In genomic region chr14:24369907-24370687, GRCh38 we compare ENCODE assay signal across 25 cellular contexts. TPM values are rescaled to one million over a fixed set of nuclear protein-coding genes. Genes with fewer than 3 reads are reported as not detected.
DNase-seq lines count a peak whose midpoint lies in the region; ATAC-seq, FAIRE-seq and TF ChIP-seq lines count a peak whose summit lies in the region.
"Had no signal": no experiment of that assay in that cellular context is flagged by ENCODE, and none has a peak within 500 bp of the region (broad histone marks: within the 10 kb centered on the region; RNA-seq: fewer than 3 reads in every experiment).

No MANE protein-coding gene starts in this region.

- H3K9ac ChIP-seq in BLaER1 treated with 17β-estradiol and CSF1 and Interleukin-3, amounts not matched to agents 10 nM and 100 nM = peak overlapping the region in 1 of 11 experiments; percentile 35; a peak in 3 of 22 replicates
- H3K9ac ChIP-seq in kidney (ENCODE audit: low read length in 2 of 2) = no peak overlapping the region

- ATAC-seq in HG03432 (IDR thresholded peaks at IDR 0.05; ENCODE audit: unreplicated experiment) = no peak
- ATAC-seq: left lobe of liver, WTC11 had no signal

- intact Hi-C loops in ascending aorta (cut with DNase I) (loop anchor here (1.0 to 10.0 kb wide), 5 partner anchors 29 to 1498 kb away; partner anchors contain the start of genes AP1G2, DCAF11, LRP10 and NRL), kidney (cut with DNase I) (loop anchor here (10.0 kb wide), 1 partner anchor 55 kb away; the partner anchor contains the start of genes CBLN3 and KHNYN), stomach (cut with DNase I; ENCODE audit: low total_unique reads) (loop anchor here (5.0 kb wide), 1 partner anchor 47 kb away; no protein-coding TSS in a partner anchor)

- FAIRE-seq in kidney (lab: Jason Lieb, UNC) = no peak

- peaks cover 0 to 4% (median 0%) of the 10 kb centered on the region in 11 experiments; a peak in 1 of 22 replicates for H4K20me1 ChIP-seq in BLaER1 treated with 17β-estradiol and CSF1 and Interleukin-3, amounts not matched to agents 10 nM and 100 nM

- H3K27me3 ChIP-seq in BLaER1 treated with 17β-estradiol and CSF1 and Interleukin-3, amounts not matched to agents 10 nM and 100 nM = no peaks in the 10 kb centered on the region
- no peaks in the 10 kb centered on the region for H3K27me3 ChIP-seq in ascending aorta
- peaks cover 0 to 44% (median 0%) of the 10 kb centered on the region in 3 donors for H3K27me3 ChIP-seq in stomach

- no peak overlapping the region for H3K4me3 ChIP-seq in BLaER1 treated with 17β-estradiol and CSF1 and Interleukin-3, amounts not matched to agents 10 nM and 100 nM
- H3K4me3 ChIP-seq in ascending aorta (no peak overlapping the region), kidney (ENCODE audit: low read length in 2 of 2) (no peak overlapping the region), stomach (peak overlapping the region in 1 of 4 donors; percentile 58)
- H3K4me3 ChIP-seq: PC-9 had no signal

- DNase-seq in ascending aorta (ENCODE audit: low spot score in 2 of 2) (no peak), kidney (peak; percentile 77), stomach (no peak), A172 (ENCODE audit: low spot score) (no peak), OCI-M2 (lab: John Stamatoyannopoulos, UW; ENCODE audit: unreplicated experiment) (no peak), NCI-H510A treated with DMSO at 0.1 percent for 48 hours (lab: John Stamatoyannopoulos, UW) (no peak)
- DNase-seq: activated CD4-positive, alpha-beta memory T cell treated with anti-CD3 and anti-CD28 coated beads, Interleukin-2, amount 10 ng/mL, durations not matched to agents 7 days and 5 days; activated naive CD4-positive, alpha-beta T cell treated with Interleukin-2 at 50 U/mL for 16 hours; amygdala; erythroblast; KG1; midbrain; NCI-H1930; NCI-H2227 treated with DMSO at 0.1 percent for 48 hours; NCI-H82; nephron progenitor cell; PC-9; stimulated activated CD4-positive, alpha-beta T cell treated with anti-CD3 and anti-CD28 coated beads, Interleukin-12 subunit alpha, Interleukin-12 subunit beta, amount 100 ng/mL, for 4 hours; stimulated activated CD8-positive, alpha-beta memory T cell treated with anti-CD3 and anti-CD28 coated beads, Interleukin-4, amount 100 ng/mL, for 48 hours had no signal

- H3K27ac ChIP-seq in BLaER1 treated with 17β-estradiol and CSF1 and Interleukin-3, amounts not matched to agents 10 nM and 100 nM = peak overlapping the region in 1 of 11 experiments; percentile 31; a peak in 1 of 22 replicates
- H3K27ac ChIP-seq in ascending aorta (peak overlapping the region; percentile 96 to 99), kidney (ENCODE audit: low read depth in 2 of 2, low read length in 2 of 2) (no peak overlapping the region), stomach (peak overlapping the region in 4 of 5 donors; percentile 89 to 97 (median 93))
- H3K27ac ChIP-seq: PC-9 had no signal

- no peak for TF ChIP-seq POLR2A in stomach (IDR thresholded peaks at IDR 0.05)

- H3K36me3 ChIP-seq in BLaER1 treated with 17β-estradiol and CSF1 and Interleukin-3, amounts not matched to agents 10 nM and 100 nM = peaks cover 0 to 50% (median 39%) of the 10 kb centered on the region in 11 experiments; a peak in 20 of 22 replicates
- H3K36me3 ChIP-seq in ascending aorta = peaks cover 3 to 29% of the 10 kb centered on the region in 2 donors
- H3K36me3 ChIP-seq in kidney (ENCODE audit: control insufficient read depth in 1 of 2, insufficient read depth in 2 of 2, low read length in 2 of 2) = no peaks in the 10 kb centered on the region
- H3K36me3 ChIP-seq in stomach = peaks cover 0 to 29% (median 18%) of the 10 kb centered on the region in 4 donors

- H3K4me2 ChIP-seq in BLaER1 treated with 17β-estradiol and CSF1 and Interleukin-3, amounts not matched to agents 10 nM and 100 nM = peak overlapping the region in 7 of 11 experiments; percentile 5 to 89 (median 36); a peak in 9 of 22 replicates

- 72 to 88% (median 80%) methylated on average over 29 to 32 of the region's 32 CpGs for WGBS in stomach, 5 donors

- peaks cover 23 to 62% (median 40%) of the 10 kb centered on the region in 10 experiments for H3K4me1 ChIP-seq in BLaER1 treated with 17β-estradiol and CSF1 and Interleukin-3, amounts not matched to agents 10 nM and 100 nM
- peaks cover 5 to 17% of the 10 kb centered on the region in 2 donors for H3K4me1 ChIP-seq in ascending aorta
- peaks cover 5 to 12% of the 10 kb centered on the region in 2 donors for H3K4me1 ChIP-seq in kidney (ENCODE audit: control insufficient read depth in 1 of 2, insufficient read depth in 1 of 2, low read depth in 1 of 2, low read length in 2 of 2)
- peaks cover 31 to 56% (median 47%) of the 10 kb centered on the region in 4 donors for H3K4me1 ChIP-seq in stomach

- TF ChIP-seq CTCF in ascending aorta (IDR thresholded peaks at IDR 0.05) (no peak), kidney (IDR thresholded peaks at IDR 0.05; ENCODE audit: borderline replicate concordance, extremely low read depth, insufficient read depth) (no peak), stomach (IDR thresholded peaks at IDR 0.05) (no peak)

- TF ChIP-seq EP300 in stomach (IDR thresholded peaks at IDR 0.05) = no peak

- H3K9me3 ChIP-seq in BLaER1 treated with 17β-estradiol and CSF1 and Interleukin-3, amounts not matched to agents 10 nM and 100 nM (replicated peaks in 1 of 11) = no peaks in the 10 kb centered on the region
- H3K9me3 ChIP-seq in ascending aorta (no peaks in the 10 kb centered on the region), kidney (ENCODE audit: control insufficient read depth in 1 of 2, low read length in 2 of 2) (no peaks in the 10 kb centered on the region), stomach (no peaks in the 10 kb centered on the region)

RNA-seq across cellular contexts. Expression of gene NFATC4, which starts 2.1 kb away (rescaled TPM):
- total RNA-seq in ascending aorta = 58.9 TPM
- 45.3 TPM for total RNA-seq in kidney
- 38.9 TPM for polyA plus RNA-seq in kidney (ENCODE audit: insufficient read depth, low read depth, low replicate concordance)
- 10 to 100 TPM; 20.1 to 64.8 (median 33.0) TPM for total RNA-seq in stomach
- 100 to 1,000 TPM in 1 of 3 donors, 10 to 100 TPM in 2; 71.4 to 119 (median 99.0) TPM for polyA plus RNA-seq in stomach
- total RNA-seq in A172 (2014; rRNA removed; shearing (Covaris generic)) = not detected in 2 replicates
- total RNA-seq: activated CD4-positive, alpha-beta memory T cell treated with anti-CD3 and anti-CD28 coated beads, Interleukin-2, amount 10 ng/mL, durations not matched to agents 7 days and 5 days had no signal
- polyA plus RNA-seq: CD8-positive, alpha-beta memory T cell had no signal

RNA-seq across cellular contexts. Expression of gene NYNRIN, which starts 28.7 kb away (rescaled TPM):
- 23.1 TPM for total RNA-seq in ascending aorta
- total RNA-seq in kidney = 12.1 TPM
- polyA plus RNA-seq in kidney (ENCODE audit: insufficient read depth, low read depth, low replicate concordance) = 4.4 TPM
- 10 to 100 TPM in 2 of 5 donors, 1 to 10 TPM in 3; 2.9 to 16.0 (median 8.1) TPM for total RNA-seq in stomach
- polyA plus RNA-seq in stomach = 1 to 10 TPM; 2.3 to 3.3 (median 2.3) TPM
- total RNA-seq in A172 (2014; rRNA removed; shearing (Covaris generic)) = 0.12 and 0.69 TPM in 2 replicates
- polyA plus RNA-seq: CD8-positive, alpha-beta memory T cell had no signal

RNA-seq across cellular contexts. Expression of gene RIPK3, which starts 30.3 kb away (rescaled TPM):
- total RNA-seq in ascending aorta (2.3 TPM), kidney (19.5 TPM), stomach (10 to 100 TPM in 4 of 5 donors, 1 to 10 TPM in 1; 6.4 to 42.6 (median 12.5) TPM)
- polyA plus RNA-seq in kidney (ENCODE audit: insufficient read depth, low read depth, low replicate concordance) (5.1 TPM), stomach (10 to 100 TPM; 12.7 to 18.3 (median 14.3) TPM)
- not detected in 2 replicates for total RNA-seq in A172 (2014; rRNA removed; shearing (Covaris generic))
- total RNA-seq: SK-MEL-5 had no signal

RNA-seq across cellular contexts. Expression of gene ADCY4, which starts 35.2 kb away (rescaled TPM):
- total RNA-seq in ascending aorta (143 TPM), kidney (57.5 TPM), stomach (100 to 1,000 TPM in 1 of 5 donors, 10 to 100 TPM in 4; 18.2 to 118 (median 33.3) TPM)
- polyA plus RNA-seq in kidney (ENCODE audit: insufficient read depth, low read depth, low replicate concordance) (19.2 TPM), stomach (10 to 100 TPM; 15.2 to 18.9 (median 18.8) TPM)
- 0.05 TPM in 1 of 2 replicates, not detected in the other for total RNA-seq in A172 (2014; rRNA removed; shearing (Covaris generic))
- total RNA-seq: SK-MEL-5 had no signal

RNA-seq across cellular contexts. Expression of gene LTB4R, which starts 58.8 kb away (rescaled TPM):
- 3.6 TPM for total RNA-seq in ascending aorta
- 9.3 TPM for total RNA-seq in kidney
- polyA plus RNA-seq in kidney (ENCODE audit: insufficient read depth, low read depth, low replicate concordance) = 4.6 TPM
- total RNA-seq in stomach = 10 to 100 TPM in 3 of 5 donors, 1 to 10 TPM in 1, not detected in 1; 3.3 to 92.8 (median 24.6) TPM
- polyA plus RNA-seq in stomach = 10 to 100 TPM in 1 of 3 donors, 1 to 10 TPM in 2; 1.4 to 67.2 (median 4.1) TPM
- 2.3 and 2.9 TPM in 2 replicates for total RNA-seq in A172 (2014; rRNA removed; shearing (Covaris generic))

Comparison
In these comparisons a context has a peak if more than half of its experiments do, and no peak if none do; other contexts are left out.
1. H3K27ac ChIP-seq: peak in ascending aorta (2 of 2) and stomach (4 of 5); none in kidney (0 of 2).
2. RNA of gene NFATC4, which starts 2.1 kb away (total RNA-seq): 58.9 TPM in ascending aorta (single experiment), 45.3 TPM in kidney (single experiment) and 20.1 to 64.8 TPM in stomach; not detected in A172; every median in the first group is over 10 times any median in the second.